1 cellular context compared by ENCODE assay signal in the genomic region with DNA sequence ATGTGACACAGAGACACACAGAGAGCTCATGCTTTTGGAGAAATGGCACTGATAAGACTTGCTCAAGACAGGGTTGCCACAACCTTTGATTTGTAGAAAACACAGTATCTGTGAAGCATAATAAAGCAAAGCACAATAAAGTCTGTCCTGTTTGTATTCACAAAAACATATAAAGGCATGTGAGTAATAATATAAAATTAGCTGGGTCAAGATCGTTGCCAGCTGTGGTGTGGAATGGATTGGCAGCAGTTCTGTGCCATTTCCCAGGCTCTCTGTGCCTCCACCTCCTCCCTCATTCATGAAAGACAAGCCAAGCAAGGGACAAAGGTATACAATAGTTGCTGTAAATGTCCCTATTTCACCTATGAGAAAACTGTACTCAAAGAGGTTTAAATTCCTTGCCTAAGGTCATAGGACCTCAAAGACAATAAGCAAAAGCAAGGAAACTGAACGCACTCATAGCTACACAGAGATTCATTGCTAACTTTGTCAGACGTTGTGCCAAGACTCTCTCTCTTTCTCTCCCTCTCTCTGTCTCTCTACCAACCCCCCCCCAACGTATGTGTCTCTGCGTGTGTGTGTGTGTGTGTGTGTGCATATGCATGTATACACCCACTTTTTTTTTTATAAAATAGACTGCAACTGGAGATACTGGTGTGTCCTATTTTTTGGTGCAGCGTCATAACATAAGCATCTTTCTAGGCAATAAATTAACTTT.
TF ChIP-seq lines count a peak whose summit lies in the region.

No MANE protein-coding gene starts in this region.

TF ChIP-seq in endothelial cell of umbilical vein, 7 proteins besides CTCF, POLR2A, EP300 and RAD21:
- TF ChIP-seq POLR2AphosphoS5 (IDR thresholded peaks at IDR 0.05; ENCODE audit: insufficient read depth, low read depth, low read length) (no peak), JUN (IDR thresholded peaks at IDR 0.05; ENCODE audit: borderline replicate concordance, insufficient read depth, insufficient read length, low read depth) (no peak), EZH2 (IDR thresholded peaks at IDR 0.05; ENCODE audit: borderline replicate concordance, low read depth, low read length, severe bottlenecking) (no peak), MYC (IDR thresholded peaks at IDR 0.05; ENCODE audit: low read depth, low read length) (no peak), FOS (IDR thresholded peaks at IDR 0.05; ENCODE audit: borderline replicate concordance, insufficient read depth, low read length) (no peak), GATA2 (IDR thresholded peaks at IDR 0.05; ENCODE audit: insufficient read depth, insufficient read length, low read depth, low read length) (no peak)
- TF ChIP-seq, protein P1, sequence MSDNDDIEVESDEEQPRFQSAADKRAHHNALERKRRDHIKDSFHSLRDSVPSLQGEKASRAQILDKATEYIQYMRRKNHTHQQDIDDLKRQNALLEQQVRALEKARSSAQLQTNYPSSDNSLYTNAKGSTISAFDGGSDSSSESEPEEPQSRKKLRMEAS (IDR thresholded peaks at IDR 0.05; ENCODE audit: insufficient read depth, insufficient read length), result no peak
